1 cellular context compared by ENCODE assay signal in the genomic region with DNA sequence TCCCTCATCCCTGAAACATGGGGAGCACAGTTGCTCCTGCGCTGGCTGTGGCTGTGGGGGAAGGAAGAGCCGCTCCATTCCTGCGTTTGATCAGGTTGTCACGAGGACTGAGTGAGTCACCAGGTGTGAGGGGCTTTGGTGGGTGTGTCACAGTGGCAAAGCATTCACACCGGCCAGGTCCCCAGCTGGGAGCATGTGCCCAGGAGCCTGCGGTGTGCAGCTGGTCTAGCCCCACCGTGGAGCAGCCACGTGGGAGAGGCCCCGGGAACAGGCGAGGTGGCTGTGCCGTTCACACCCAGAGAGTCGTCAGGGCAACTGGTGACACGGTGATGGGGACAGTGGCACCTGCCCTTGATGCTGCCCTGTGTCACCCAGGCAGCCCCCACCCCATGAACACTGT.
TF ChIP-seq lines count a peak whose summit lies in the region.

No MANE protein-coding gene starts in this region.

TF ChIP-seq in WTC11, 78 proteins besides CTCF, POLR2A, EP300 and RAD21 (continued from another document):
- TF ChIP-seq, protein P1, sequence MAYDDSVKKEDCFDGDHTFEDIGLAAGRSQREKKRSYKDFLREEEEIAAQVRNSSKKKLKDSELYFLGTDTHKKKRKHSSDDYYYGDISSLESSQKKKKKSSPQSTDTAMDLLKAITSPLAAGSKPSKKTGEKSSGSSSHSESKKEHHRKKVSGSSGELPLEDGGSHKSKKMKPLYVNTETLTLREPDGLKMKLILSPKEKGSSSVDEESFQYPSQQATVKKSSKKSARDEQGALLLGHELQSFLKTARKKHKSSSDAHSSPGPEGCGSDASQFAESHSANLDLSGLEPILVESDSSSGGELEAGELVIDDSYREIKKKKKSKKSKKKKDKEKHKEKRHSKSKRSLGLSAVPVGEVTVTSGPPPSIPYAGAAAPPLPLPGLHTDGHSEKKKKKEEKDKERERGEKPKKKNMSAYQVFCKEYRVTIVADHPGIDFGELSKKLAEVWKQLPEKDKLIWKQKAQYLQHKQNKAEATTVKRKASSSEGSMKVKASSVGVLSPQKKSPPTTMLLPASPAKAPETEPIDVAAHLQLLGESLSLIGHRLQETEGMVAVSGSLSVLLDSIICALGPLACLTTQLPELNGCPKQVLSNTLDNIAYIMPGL (CRISPR knock-in tag; IDR thresholded peaks at IDR 0.05), result no peak
- TF ChIP-seq, protein P2, sequence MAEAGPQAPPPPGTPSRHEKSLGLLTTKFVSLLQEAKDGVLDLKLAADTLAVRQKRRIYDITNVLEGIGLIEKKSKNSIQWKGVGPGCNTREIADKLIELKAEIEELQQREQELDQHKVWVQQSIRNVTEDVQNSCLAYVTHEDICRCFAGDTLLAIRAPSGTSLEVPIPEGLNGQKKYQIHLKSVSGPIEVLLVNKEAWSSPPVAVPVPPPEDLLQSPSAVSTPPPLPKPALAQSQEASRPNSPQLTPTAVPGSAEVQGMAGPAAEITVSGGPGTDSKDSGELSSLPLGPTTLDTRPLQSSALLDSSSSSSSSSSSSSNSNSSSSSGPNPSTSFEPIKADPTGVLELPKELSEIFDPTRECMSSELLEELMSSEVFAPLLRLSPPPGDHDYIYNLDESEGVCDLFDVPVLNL (CRISPR knock-in tag; IDR thresholded peaks at IDR 0.05; ENCODE audit: borderline replicate concordance, low read depth), result no peak
- TF ChIP-seq, protein P3, sequence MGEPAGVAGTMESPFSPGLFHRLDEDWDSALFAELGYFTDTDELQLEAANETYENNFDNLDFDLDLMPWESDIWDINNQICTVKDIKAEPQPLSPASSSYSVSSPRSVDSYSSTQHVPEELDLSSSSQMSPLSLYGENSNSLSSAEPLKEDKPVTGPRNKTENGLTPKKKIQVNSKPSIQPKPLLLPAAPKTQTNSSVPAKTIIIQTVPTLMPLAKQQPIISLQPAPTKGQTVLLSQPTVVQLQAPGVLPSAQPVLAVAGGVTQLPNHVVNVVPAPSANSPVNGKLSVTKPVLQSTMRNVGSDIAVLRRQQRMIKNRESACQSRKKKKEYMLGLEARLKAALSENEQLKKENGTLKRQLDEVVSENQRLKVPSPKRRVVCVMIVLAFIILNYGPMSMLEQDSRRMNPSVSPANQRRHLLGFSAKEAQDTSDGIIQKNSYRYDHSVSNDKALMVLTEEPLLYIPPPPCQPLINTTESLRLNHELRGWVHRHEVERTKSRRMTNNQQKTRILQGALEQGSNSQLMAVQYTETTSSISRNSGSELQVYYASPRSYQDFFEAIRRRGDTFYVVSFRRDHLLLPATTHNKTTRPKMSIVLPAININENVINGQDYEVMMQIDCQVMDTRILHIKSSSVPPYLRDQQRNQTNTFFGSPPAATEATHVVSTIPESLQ (CRISPR knock-in tag; IDR thresholded peaks at IDR 0.05), result no peak
- TF ChIP-seq RORB (CRISPR knock-in tag; IDR thresholded peaks at IDR 0.05), result no peak
- TF ChIP-seq ETV6 (CRISPR knock-in tag; IDR thresholded peaks at IDR 0.05), result no peak
- no peak for TF ChIP-seq NR1H2 (CRISPR knock-in tag; IDR thresholded peaks at IDR 0.05)
- no peak for TF ChIP-seq FOXK1 (CRISPR knock-in tag; IDR thresholded peaks at IDR 0.05)
